Comparison of ENCODE assay signal across 1 cellular context in genomic region chr17:78140169-78141051, GRCh38.
TF ChIP-seq lines count a peak whose summit lies in the region.

No MANE protein-coding gene starts in this region.

TF ChIP-seq in HepG2, 621 proteins besides CTCF, POLR2A, EP300 and RAD21 (continues in another document):
- TF ChIP-seq SMAD1 (CRISPR knock-in tag; IDR thresholded peaks at IDR 0.05; ENCODE audit: borderline replicate concordance, low read depth) (peak; percentile 83; the same call in 1 of the 2 replicates), MYC (CRISPR knock-in tag; IDR thresholded peaks at IDR 0.05; ENCODE audit: borderline replicate concordance) (peak; percentile 40; the same call in 1 of the 2 replicates), ZNF784 (CRISPR knock-in tag; IDR thresholded peaks at IDR 0.05; ENCODE audit: borderline replicate concordance) (0 out of 2 replicates have a peak, but pooled peaks have one; percentile 74), NR2F6 (IDR thresholded peaks at IDR 0.05) (no peak), NR2F6 (CRISPR knock-in tag; IDR thresholded peaks at IDR 0.05) (0 out of 2 replicates have a peak, but pooled peaks have one; percentile 33), GATAD2A (CRISPR knock-in tag; IDR thresholded peaks at IDR 0.05) (peak; percentile 40), CAMTA2 (CRISPR knock-in tag; IDR thresholded peaks at IDR 0.05; ENCODE audit: borderline replicate concordance) (peak; percentile 84; the same call in 1 of the 2 replicates), GMEB1 (CRISPR knock-in tag; IDR thresholded peaks at IDR 0.05; ENCODE audit: borderline replicate concordance) (peak; percentile 73), KLF16 (CRISPR knock-in tag; IDR thresholded peaks at IDR 0.05) (peak in 1 of 2 experiments; percentile 44; a peak in 1 of 4 replicates), ZNF335 (CRISPR knock-in tag; IDR thresholded peaks at IDR 0.05) (peak; percentile 14; the same call in 1 of the 2 replicates), PITX1 (CRISPR knock-in tag; IDR thresholded peaks at IDR 0.05) (peak; percentile 64; the same call in 1 of the 2 replicates), SKI (IDR thresholded peaks at IDR 0.05; ENCODE audit: partially characterized antibody) (peak; percentile 25), FOXC1 (CRISPR knock-in tag; IDR thresholded peaks at IDR 0.05; ENCODE audit: borderline replicate concordance) (peak; percentile 55; the same call in 1 of the 2 replicates), AKAP8 (CRISPR knock-in tag; IDR thresholded peaks at IDR 0.05) (0 out of 2 replicates have a peak, but pooled peaks have one; percentile 48), ARNT2 (CRISPR knock-in tag; IDR thresholded peaks at IDR 0.05; ENCODE audit: low read depth) (peak; percentile 62; the same call in 1 of the 2 replicates), ZNF331 (CRISPR knock-in tag; IDR thresholded peaks at IDR 0.05) (0 out of 2 replicates have a peak, but pooled peaks have one; percentile 10), ZNF598 (CRISPR knock-in tag; IDR thresholded peaks at IDR 0.05; ENCODE audit: borderline replicate concordance) (peak; percentile 76; the same call in 1 of the 2 replicates), ZNF274 (CRISPR knock-in tag; IDR thresholded peaks at IDR 0.05) (peak; percentile 30; the same call in 1 of the 2 replicates), NFATC3 (CRISPR knock-in tag; IDR thresholded peaks at IDR 0.05) (no peak), ATRX (CRISPR knock-in tag; IDR thresholded peaks at IDR 0.05; ENCODE audit: borderline replicate concordance) (no peak), ZNF460 (CRISPR knock-in tag; IDR thresholded peaks at IDR 0.05; ENCODE audit: borderline replicate concordance) (peak; percentile 33; the same call in 1 of the 2 replicates), ZNF235 (CRISPR knock-in tag; IDR thresholded peaks at IDR 0.05; ENCODE audit: borderline replicate concordance) (peak; percentile 78; the same call in 1 of the 2 replicates), SP5 (CRISPR knock-in tag; IDR thresholded peaks at IDR 0.05; ENCODE audit: borderline replicate concordance, low read depth) (peak; percentile 56), ZNF567 (CRISPR knock-in tag; IDR thresholded peaks at IDR 0.05; ENCODE audit: borderline replicate concordance) (peak; percentile 40; the same call in 1 of the 2 replicates), ERF (CRISPR knock-in tag; IDR thresholded peaks at IDR 0.05) (peak; percentile 30; the same call in 1 of the 2 replicates), TSC22D2 (CRISPR knock-in tag; IDR thresholded peaks at IDR 0.05; ENCODE audit: borderline replicate concordance) (no peak), PAF1 (CRISPR knock-in tag; IDR thresholded peaks at IDR 0.05) (no peak), ZNF275 (CRISPR knock-in tag; IDR thresholded peaks at IDR 0.05; ENCODE audit: borderline replicate concordance) (peak; percentile 82; the same call in 1 of the 2 replicates), AHR (CRISPR knock-in tag; IDR thresholded peaks at IDR 0.05) (0 out of 2 replicates have a peak, but pooled peaks have one; percentile 11), ZNF30 (CRISPR knock-in tag; IDR thresholded peaks at IDR 0.05) (no peak), PAXIP1 (CRISPR knock-in tag; conservative IDR thresholded peaks at IDR 0.05) (peak; percentile 40; the same call in 1 of the 2 replicates), ZNF782 (CRISPR knock-in tag; IDR thresholded peaks at IDR 0.05; ENCODE audit: borderline replicate concordance) (no peak; the same call in 1 of the 2 replicates), ZNF337 (CRISPR knock-in tag; IDR thresholded peaks at IDR 0.05; ENCODE audit: borderline replicate concordance, low read depth) (0 out of 2 replicates have a peak, but pooled peaks have one; percentile 40), ZNF225 (CRISPR knock-in tag; IDR thresholded peaks at IDR 0.05) (0 out of 2 replicates have a peak, but pooled peaks have one; percentile 26), ZFP91 (CRISPR knock-in tag; IDR thresholded peaks at IDR 0.05; ENCODE audit: borderline replicate concordance) (no peak), HNRNPK (IDR thresholded peaks at IDR 0.05; ENCODE audit: low read depth, low read length, poor library complexity, severe bottlenecking) (peak; percentile 80), ZNF883 (CRISPR knock-in tag; IDR thresholded peaks at IDR 0.05; ENCODE audit: not compliant biosample characterization) (peak; percentile 50), DMAP1 (CRISPR knock-in tag; IDR thresholded peaks at IDR 0.05) (0 out of 2 replicates have a peak, but pooled peaks have one; percentile 32)
- TF ChIP-seq, protein P1, sequence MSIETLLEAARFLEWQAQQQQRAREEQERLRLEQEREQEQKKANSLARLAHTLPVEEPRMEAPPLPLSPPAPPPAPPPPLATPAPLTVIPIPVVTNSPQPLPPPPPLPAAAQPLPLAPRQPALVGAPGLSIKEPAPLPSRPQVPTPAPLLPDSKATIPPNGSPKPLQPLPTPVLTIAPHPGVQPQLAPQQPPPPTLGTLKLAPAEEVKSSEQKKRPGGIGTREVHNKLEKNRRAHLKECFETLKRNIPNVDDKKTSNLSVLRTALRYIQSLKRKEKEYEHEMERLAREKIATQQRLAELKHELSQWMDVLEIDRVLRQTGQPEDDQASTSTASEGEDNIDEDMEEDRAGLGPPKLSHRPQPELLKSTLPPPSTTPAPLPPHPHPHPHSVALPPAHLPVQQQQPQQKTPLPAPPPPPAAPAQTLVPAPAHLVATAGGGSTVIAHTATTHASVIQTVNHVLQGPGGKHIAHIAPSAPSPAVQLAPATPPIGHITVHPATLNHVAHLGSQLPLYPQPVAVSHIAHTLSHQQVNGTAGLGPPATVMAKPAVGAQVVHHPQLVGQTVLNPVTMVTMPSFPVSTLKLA (IDR thresholded peaks at IDR 0.05) = peak; percentile 78
- TF ChIP-seq, protein P2, sequence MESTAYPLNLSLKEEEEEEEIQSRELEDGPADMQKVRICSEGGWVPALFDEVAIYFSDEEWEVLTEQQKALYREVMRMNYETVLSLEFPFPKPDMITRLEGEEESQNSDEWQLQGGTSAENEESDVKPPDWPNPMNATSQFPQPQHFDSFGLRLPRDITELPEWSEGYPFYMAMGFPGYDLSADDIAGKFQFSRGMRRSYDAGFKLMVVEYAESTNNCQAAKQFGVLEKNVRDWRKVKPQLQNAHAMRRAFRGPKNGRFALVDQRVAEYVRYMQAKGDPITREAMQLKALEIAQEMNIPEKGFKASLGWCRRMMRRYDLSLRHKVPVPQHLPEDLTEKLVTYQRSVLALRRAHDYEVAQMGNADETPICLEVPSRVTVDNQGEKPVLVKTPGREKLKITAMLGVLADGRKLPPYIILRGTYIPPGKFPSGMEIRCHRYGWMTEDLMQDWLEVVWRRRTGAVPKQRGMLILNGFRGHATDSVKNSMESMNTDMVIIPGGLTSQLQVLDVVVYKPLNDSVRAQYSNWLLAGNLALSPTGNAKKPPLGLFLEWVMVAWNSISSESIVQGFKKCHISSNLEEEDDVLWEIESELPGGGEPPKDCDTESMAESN (CRISPR knock-in tag; conservative IDR thresholded peaks at IDR 0.05) = 0 out of 2 replicates have a peak, but pooled peaks have one; percentile 68
- TF ChIP-seq, protein P3, sequence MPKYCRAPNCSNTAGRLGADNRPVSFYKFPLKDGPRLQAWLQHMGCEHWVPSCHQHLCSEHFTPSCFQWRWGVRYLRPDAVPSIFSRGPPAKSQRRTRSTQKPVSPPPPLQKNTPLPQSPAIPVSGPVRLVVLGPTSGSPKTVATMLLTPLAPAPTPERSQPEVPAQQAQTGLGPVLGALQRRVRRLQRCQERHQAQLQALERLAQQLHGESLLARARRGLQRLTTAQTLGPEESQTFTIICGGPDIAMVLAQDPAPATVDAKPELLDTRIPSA (CRISPR knock-in tag; IDR thresholded peaks at IDR 0.05; ENCODE audit: borderline replicate concordance) = peak; percentile 45; the same call in 1 of the 2 replicates
- TF ChIP-seq, protein P4, sequence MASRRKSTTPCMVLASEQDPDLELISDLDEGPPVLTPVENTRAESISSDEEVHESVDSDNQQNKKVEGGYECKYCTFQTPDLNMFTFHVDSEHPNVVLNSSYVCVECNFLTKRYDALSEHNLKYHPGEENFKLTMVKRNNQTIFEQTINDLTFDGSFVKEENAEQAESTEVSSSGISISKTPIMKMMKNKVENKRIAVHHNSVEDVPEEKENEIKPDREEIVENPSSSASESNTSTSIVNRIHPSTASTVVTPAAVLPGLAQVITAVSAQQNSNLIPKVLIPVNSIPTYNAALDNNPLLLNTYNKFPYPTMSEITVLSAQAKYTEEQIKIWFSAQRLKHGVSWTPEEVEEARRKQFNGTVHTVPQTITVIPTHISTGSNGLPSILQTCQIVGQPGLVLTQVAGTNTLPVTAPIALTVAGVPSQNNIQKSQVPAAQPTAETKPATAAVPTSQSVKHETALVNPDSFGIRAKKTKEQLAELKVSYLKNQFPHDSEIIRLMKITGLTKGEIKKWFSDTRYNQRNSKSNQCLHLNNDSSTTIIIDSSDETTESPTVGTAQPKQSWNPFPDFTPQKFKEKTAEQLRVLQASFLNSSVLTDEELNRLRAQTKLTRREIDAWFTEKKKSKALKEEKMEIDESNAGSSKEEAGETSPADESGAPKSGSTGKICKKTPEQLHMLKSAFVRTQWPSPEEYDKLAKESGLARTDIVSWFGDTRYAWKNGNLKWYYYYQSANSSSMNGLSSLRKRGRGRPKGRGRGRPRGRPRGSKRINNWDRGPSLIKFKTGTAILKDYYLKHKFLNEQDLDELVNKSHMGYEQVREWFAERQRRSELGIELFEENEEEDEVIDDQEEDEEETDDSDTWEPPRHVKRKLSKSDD (CRISPR knock-in tag; IDR thresholded peaks at IDR 0.05; ENCODE audit: low read depth) = peak; percentile 49; the same call in 1 of the 2 replicates
- TF ChIP-seq, protein P5, sequence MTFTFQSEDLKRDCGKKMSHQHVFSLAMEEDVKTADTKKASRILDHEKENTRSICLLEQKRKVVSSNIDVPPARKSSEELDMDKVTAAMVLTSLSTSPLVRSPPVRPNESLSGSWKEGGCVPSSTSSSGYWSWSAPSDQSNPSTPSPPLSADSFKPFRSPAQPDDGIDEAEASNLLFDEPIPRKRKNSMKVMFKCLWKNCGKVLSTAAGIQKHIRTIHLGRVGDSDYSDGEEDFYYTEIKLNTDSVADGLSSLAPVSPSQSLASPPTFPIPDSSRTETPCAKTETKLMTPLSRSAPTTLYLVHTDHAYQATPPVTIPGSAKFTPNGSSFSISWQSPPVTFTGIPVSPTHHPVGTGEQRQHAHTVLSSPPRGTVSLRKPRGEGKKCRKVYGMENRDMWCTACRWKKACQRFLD (CRISPR knock-in tag; IDR thresholded peaks at IDR 0.05; ENCODE audit: borderline replicate concordance) = 0 out of 2 replicates have a peak, but pooled peaks have one; percentile 12
